In genomic region chr10:17712053-17712452, GRCh38 we compare ENCODE assay signal across 23 cellular contexts.
"Had no signal": no experiment of that assay in that cellular context is flagged by ENCODE, and none has a peak within 500 bp of the region (broad histone marks: within the 10 kb centered on the region; RNA-seq: fewer than 3 reads in every experiment).

No MANE protein-coding gene starts in this region.

- DNase-seq: islet precursor cell; left ventricle myocardium inferior; naive B cell; natural killer cell; ovary; stimulated activated CD4-positive, alpha-beta T cell treated with anti-CD3 and anti-CD28 coated beads, Interleukin-12 subunit alpha, Interleukin-12 subunit beta, amount 100 ng/mL, for 4 hours; stimulated activated CD4-positive, alpha-beta T cell treated with anti-CD3 and anti-CD28 coated beads, Interleukin-15, amount 100 ng/mL, for 24 hours; stimulated activated CD4-positive, alpha-beta T cell treated with anti-CD3 and anti-CD28 coated beads, Interleukin-2, amount 100 ng/mL, for 24 hours; stimulated activated CD4-positive, alpha-beta T cell treated with anti-CD3 and anti-CD28 coated beads, Interleukin-4, amount 100 ng/mL, for 1 hour; stimulated activated naive CD4-positive, alpha-beta T cell; tibial artery; upper lobe of right lung had no signal

- H2AFZ ChIP-seq: hepatocyte had no signal

- H3K27ac ChIP-seq: hepatocyte, ovary, skin epidermis, suprapubic skin, thoracic aorta, tibial artery, upper lobe of right lung had no signal

- H3K27me3 Mint-ChIP-seq: naive B cell; progenitor cell of endocrine pancreas; stimulated activated naive CD8-positive, alpha-beta T cell treated with anti-CD3 and anti-CD28 coated beads, Interleukin-15, Interleukin-2, amounts not matched to agents 100 ng/mL and 50 ng/mL, for 24 hours had no signal

- H3K9me3 ChIP-seq: left ventricle myocardium inferior, ovary, right atrium auricular region, suprapubic skin, thoracic aorta, tibial artery, upper lobe of right lung had no signal

- FAIRE-seq: urothelium cell line had no signal

- H3K4me3 Mint-ChIP-seq: mesothelial cell of epicardium; naive B cell; natural killer cell; stimulated activated naive CD8-positive, alpha-beta T cell treated with anti-CD3 and anti-CD28 coated beads, Interleukin-15, Interleukin-2, amounts not matched to agents 100 ng/mL and 50 ng/mL, for 24 hours had no signal

- H3K27ac Mint-ChIP-seq: mesothelial cell of epicardium; natural killer cell; progenitor cell of endocrine pancreas; stimulated activated naive CD8-positive, alpha-beta T cell treated with anti-CD3 and anti-CD28 coated beads, Interleukin-15, Interleukin-2, amounts not matched to agents 100 ng/mL and 50 ng/mL, for 24 hours had no signal

- H3K4me2 ChIP-seq: hepatocyte had no signal

- H3K36me3 ChIP-seq: ovary had no signal

- ATAC-seq: natural killer cell, sciatic nerve, upper lobe of right lung had no signal

- H3K79me2 ChIP-seq: hepatocyte had no signal

- H3K27me3 ChIP-seq: hepatocyte, ovary, right atrium auricular region, suprapubic skin, tibial artery, upper lobe of right lung had no signal

- H3K9me3 Mint-ChIP-seq: mesothelial cell of epicardium; naive B cell; natural killer cell; stimulated activated naive CD8-positive, alpha-beta T cell treated with anti-CD3 and anti-CD28 coated beads, Interleukin-15, Interleukin-2, amounts not matched to agents 100 ng/mL and 50 ng/mL, for 24 hours had no signal

- H3K4me1 ChIP-seq: right atrium auricular region, suprapubic skin, tibial artery, upper lobe of right lung had no signal

- H3K4me3 ChIP-seq: hepatocyte, lung, ovary, skin epidermis, suprapubic skin, thoracic aorta, tibial artery, upper lobe of right lung had no signal

- H3K4me1 Mint-ChIP-seq: mesothelial cell of epicardium, naive B cell, natural killer cell had no signal
